In the genomic region with DNA sequence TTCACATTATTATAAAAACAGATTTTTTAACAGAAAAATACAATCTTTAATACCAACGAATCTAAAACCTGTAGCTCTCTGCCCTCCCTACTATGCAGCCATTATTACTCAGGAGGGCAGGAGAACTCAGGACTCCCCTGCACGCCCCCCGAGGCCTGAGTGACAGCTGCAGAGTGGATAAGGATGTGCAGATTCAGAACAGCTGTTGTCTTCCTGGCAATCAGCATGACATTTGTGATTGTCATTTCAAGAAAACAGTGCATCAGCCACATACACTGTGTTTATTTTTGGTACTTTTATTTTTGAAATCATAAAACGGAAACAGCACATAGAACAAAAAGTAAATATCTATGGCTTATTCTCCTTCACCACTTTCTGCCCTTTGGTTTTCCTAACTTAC, we compare ENCODE assay signal across 16 cellular contexts.
DNase-seq lines count a peak whose midpoint lies in the region; ATAC-seq, FAIRE-seq and TF ChIP-seq lines count a peak whose summit lies in the region.
"Had no signal": no experiment of that assay in that cellular context is flagged by ENCODE, and none has a peak within 500 bp of the region (broad histone marks: within the 10 kb centered on the region; RNA-seq: fewer than 3 reads in every experiment).

No MANE protein-coding gene starts in this region.

- H3K36me3 Mint-ChIP-seq in activated T-cell treated with anti-CD3 and anti-CD28 coated beads, Interleukin-2, amount 50 U/mL, for 72 hours (ENCODE audit: insufficient read depth in 2 of 2) = no peaks in the 10 kb centered on the region
- H3K36me3 Mint-ChIP-seq: CD4-positive, CD25-positive, alpha-beta regulatory T cell had no signal

- intact Hi-C loops in K562 (cut with micrococcal nuclease) = no loop called here

- H3K4me2 ChIP-seq in BLaER1 (peak overlapping the region; percentile 66), K562 (ENCODE audit: insufficient read depth, low read length) (no peak overlapping the region)
- H3K4me2 ChIP-seq in BLaER1 treated with 17β-estradiol and CSF1 and Interleukin-3, amounts not matched to agents 10 nM and 100 nM = peak overlapping the region; percentile 52 to 78 (median 66)
- H3K4me2 ChIP-seq: A549 had no signal

- no peak for TF ChIP-seq RAD21 in K562 (CRISPR knock-in tag; conservative IDR thresholded peaks at IDR 0.05 in 1 of 2, IDR thresholded peaks at IDR 0.05 in 1 of 2)

- H3K4me3 ChIP-seq in BLaER1 = no peak overlapping the region
- H3K4me3 ChIP-seq in BLaER1 treated with 17β-estradiol and CSF1 and Interleukin-3, amounts not matched to agents 10 nM and 100 nM = no peak overlapping the region
- H3K4me3 ChIP-seq in K562 = no peak overlapping the region
- H3K4me3 ChIP-seq: A549, HAP-1 had no signal

- H3K36me3 ChIP-seq in BLaER1 (no peaks in the 10 kb centered on the region), K562 (ENCODE audit: control insufficient read depth, insufficient read depth, low read length) (no peaks in the 10 kb centered on the region)
- no peaks in the 10 kb centered on the region for H3K36me3 ChIP-seq in BLaER1 treated with 17β-estradiol and CSF1 and Interleukin-3, amounts not matched to agents 10 nM and 100 nM
- H3K36me3 ChIP-seq: HAP-1 had no signal

- 6% methylated on average over 4 of the region's 4 CpGs for WGBS in K562 (ENCODE audit: insufficient coverage, low coverage, missing lambda C conversion rate)

- ATAC-seq in K562 = no peak
- ATAC-seq in activated T-cell treated with anti-CD3 and anti-CD28 coated beads, Interleukin-2, amount 50 U/mL, for 72 hours (replicated peaks in 1 of 2) = no peak
- ATAC-seq: A549, HepG2 had no signal

- no peak overlapping the region for H2AFZ ChIP-seq in K562 (ENCODE audit: low read depth, low read length)

- no peak for TF ChIP-seq EP300 in K562 (IDR thresholded peaks at IDR 0.05; ENCODE audit: low read length)

- H3K9me3 ChIP-seq in BLaER1 = peaks cover 7% of the 10 kb centered on the region
- H3K9me3 ChIP-seq in BLaER1 treated with 17β-estradiol and CSF1 and Interleukin-3, amounts not matched to agents 10 nM and 100 nM (replicated peaks in 1 of 11) = peaks cover 7 to 26% (median 13%) of the 10 kb centered on the region in 11 experiments
- no peaks in the 10 kb centered on the region for H3K9me3 ChIP-seq in K562 (replicated peaks; ENCODE audit: control insufficient read depth, insufficient read depth, low read depth, low read length)
- H3K9me3 ChIP-seq: HAP-1 had no signal

- no peaks in the 10 kb centered on the region for H3K4me1 Mint-ChIP-seq in activated T-cell treated with anti-CD3 and anti-CD28 coated beads, Interleukin-2, amount 50 U/mL, for 72 hours (ENCODE audit: low read depth)
- H3K4me1 Mint-ChIP-seq: CD4-positive, CD25-positive, alpha-beta regulatory T cell had no signal

- no peaks in the 10 kb centered on the region for H3K27me3 ChIP-seq in BLaER1
- H3K27me3 ChIP-seq in BLaER1 treated with 17β-estradiol and CSF1 and Interleukin-3, amounts not matched to agents 10 nM and 100 nM = no peaks in the 10 kb centered on the region
- no peaks in the 10 kb centered on the region for H3K27me3 ChIP-seq in K562 (ENCODE audit: control insufficient read depth in 2 of 2, insufficient read depth in 2 of 2, low read length in 2 of 2)

- DNase-seq in NAMALWA (ENCODE audit: low spot score) = peak; percentile 19
- DNase-seq in K562 (ENCODE audit: extremely low read depth in 1 of 4, low spot score in 3 of 4) = no peak
- DNase-seq in NCI-H69 (lab: John Stamatoyannopoulos, UW) = no peak
- DNase-seq in NCI-H1436 (lab: John Stamatoyannopoulos, UW) = no peak
- no peak for DNase-seq in activated T-cell treated with anti-CD3 and anti-CD28 coated beads, Interleukin-2, amount 50 U/mL, for 72 hours
- DNase-seq: CD4-positive, CD25-positive, alpha-beta regulatory T cell; DMS53; GF-D8 had no signal

- H3K27ac ChIP-seq in BLaER1 (no peak overlapping the region), K562 (ENCODE audit: extremely low read depth, low read depth, low read length) (no peak overlapping the region)
- peak overlapping the region in 9 of 11 experiments; percentile 64 to 92 (median 80); a peak in 15 of 22 replicates for H3K27ac ChIP-seq in BLaER1 treated with 17β-estradiol and CSF1 and Interleukin-3, amounts not matched to agents 10 nM and 100 nM
- H3K27ac ChIP-seq: A549 had no signal

- H3K4me1 ChIP-seq in BLaER1 (peaks cover 69% of the 10 kb centered on the region), K562 (replicated peaks in 1 of 2; ENCODE audit: control insufficient read depth in 2 of 2, insufficient read depth in 2 of 2, low read length in 2 of 2) (no peaks in the 10 kb centered on the region)
- peaks cover 46 to 73% (median 62%) of the 10 kb centered on the region in 10 experiments for H3K4me1 ChIP-seq in BLaER1 treated with 17β-estradiol and CSF1 and Interleukin-3, amounts not matched to agents 10 nM and 100 nM
- H3K4me1 ChIP-seq: A549, HAP-1 had no signal

- BruUV-seq in K562 (replicated peaks; lab: Mats Ljungman, UMichigan) = no TSS peak

- H3K27ac Mint-ChIP-seq in activated T-cell treated with anti-CD3 and anti-CD28 coated beads, Interleukin-2, amount 50 U/mL, for 72 hours = no peak overlapping the region
- H3K27ac Mint-ChIP-seq: CD4-positive, CD25-positive, alpha-beta regulatory T cell had no signal

- H3K9me3 Mint-ChIP-seq in activated T-cell treated with anti-CD3 and anti-CD28 coated beads, Interleukin-2, amount 50 U/mL, for 72 hours = peaks cover 3 to 4% of the 10 kb centered on the region in 2 donors

- CTCF ChIA-PET in K562 (lab: Yijun Ruan, JAX; ENCODE audit: low intra/inter-chr PET ratio) = interaction anchor here (0.5 kb wide), 1 partner anchor 759 kb away, joined by 3 read pairs; no protein-coding TSS in a partner anchor

- FAIRE-seq in K562 (lab: Jason Lieb, UNC) = no peak
- FAIRE-seq: A549, GM18507, H1, HepG2, HTR-8/SVneo had no signal

- no peaks in the 10 kb centered on the region for H3K9me1 ChIP-seq in K562 (ENCODE audit: control insufficient read depth, insufficient read depth, low read length)

- no peak overlapping the region for H3K9ac ChIP-seq in BLaER1
- peak overlapping the region in 4 of 11 experiments; percentile 0 to 76 (median 61); a peak in 3 of 22 replicates for H3K9ac ChIP-seq in BLaER1 treated with 17β-estradiol and CSF1 and Interleukin-3, amounts not matched to agents 10 nM and 100 nM
- H3K9ac ChIP-seq in K562 (ENCODE audit: insufficient read depth in 1 of 2, low read depth in 2 of 2, low read length in 2 of 2) = no peak overlapping the region

- no peak for TF ChIP-seq POLR2A in K562 (conservative IDR thresholded peaks at IDR 0.05)

- H3K27me3 Mint-ChIP-seq in activated T-cell treated with anti-CD3 and anti-CD28 coated beads, Interleukin-2, amount 50 U/mL, for 72 hours (ENCODE audit: low read depth) = no peaks in the 10 kb centered on the region
- H3K27me3 Mint-ChIP-seq: CD4-positive, CD25-positive, alpha-beta regulatory T cell had no signal

- no peak overlapping the region for H3K4me3 Mint-ChIP-seq in activated T-cell treated with anti-CD3 and anti-CD28 coated beads, Interleukin-2, amount 50 U/mL, for 72 hours
- H3K4me3 Mint-ChIP-seq: CD4-positive, CD25-positive, alpha-beta regulatory T cell had no signal

- POLR2A ChIA-PET in K562 (lab: Yijun Ruan, JAX) = no interaction called here

- in situ Hi-C loops in K562 (cut with MboI) = no loop called here

- no peaks in the 10 kb centered on the region for H3K79me2 ChIP-seq in K562 (ENCODE audit: control insufficient read depth, insufficient read depth, low read length)

- no peak for TF ChIP-seq CTCF in K562 (IDR thresholded peaks at IDR 0.05 in 2 of 3, conservative IDR thresholded peaks at IDR 0.05 in 1 of 3; ENCODE audit: insufficient read depth in 2 of 3, low read depth in 1 of 3, low read length in 3 of 3)

- H4K20me1 ChIP-seq in BLaER1 (no peaks in the 10 kb centered on the region), K562 (replicated peaks; ENCODE audit: control insufficient read depth, insufficient read depth, low read length) (no peaks in the 10 kb centered on the region)
- no peaks in the 10 kb centered on the region for H4K20me1 ChIP-seq in BLaER1 treated with 17β-estradiol and CSF1 and Interleukin-3, amounts not matched to agents 10 nM and 100 nM

TF ChIP-seq in K562, 482 proteins besides CTCF, POLR2A, EP300 and RAD21:
- TF ChIP-seq, protein P1, sequence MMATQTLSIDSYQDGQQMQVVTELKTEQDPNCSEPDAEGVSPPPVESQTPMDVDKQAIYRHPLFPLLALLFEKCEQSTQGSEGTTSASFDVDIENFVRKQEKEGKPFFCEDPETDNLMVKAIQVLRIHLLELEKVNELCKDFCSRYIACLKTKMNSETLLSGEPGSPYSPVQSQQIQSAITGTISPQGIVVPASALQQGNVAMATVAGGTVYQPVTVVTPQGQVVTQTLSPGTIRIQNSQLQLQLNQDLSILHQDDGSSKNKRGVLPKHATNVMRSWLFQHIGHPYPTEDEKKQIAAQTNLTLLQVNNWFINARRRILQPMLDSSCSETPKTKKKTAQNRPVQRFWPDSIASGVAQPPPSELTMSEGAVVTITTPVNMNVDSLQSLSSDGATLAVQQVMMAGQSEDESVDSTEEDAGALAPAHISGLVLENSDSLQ (IDR thresholded peaks at IDR 0.05) = 0 out of 2 replicates have a peak, but pooled peaks have one; percentile 9
- TF ChIP-seq BMI1 (IDR thresholded peaks at IDR 0.05; ENCODE audit: low read length) = no peak
TF ChIP-seq in K562: peak in this region for 1.

Comparison
In these comparisons a context has a peak if more than half of its experiments do, and no peak if none do; other contexts are left out.
1. H3K27ac ChIP-seq: peak in BLaER1 treated with 17β-estradiol and CSF1 and Interleukin-3, amounts not matched to agents 10 nM and 100 nM (9 of 11); none in BLaER1 (single experiment) and K562 (single experiment).